In genomic region chr2:240585101-240585500, GRCh38 we compare ENCODE assay signal across 8 cellular contexts. TPM values are rescaled to one million over a fixed set of nuclear protein-coding genes. Genes with fewer than 3 reads are reported as not detected.
DNase-seq lines count a peak whose midpoint lies in the region; ATAC-seq lines count a peak whose summit lies in the region.

No MANE protein-coding gene starts in this region.

- peak overlapping the region; percentile 69 to 96 for H3K27ac Mint-ChIP-seq in activated naive CD4-positive, alpha-beta T cell treated with anti-CD3 and anti-CD28 coated beads, Interleukin-2, amount 50 U/mL, for 72 hours

- H3K9me3 Mint-ChIP-seq in activated naive CD4-positive, alpha-beta T cell treated with anti-CD3 and anti-CD28 coated beads, Interleukin-2, amount 50 U/mL, for 72 hours, result no peaks in the 10 kb centered on the region

- in situ Hi-C loops in ACHN (cut with HindIII; ENCODE audit: low pct_ligation_motif_present, low pct_unique_long_range_greater_than_20kb, low sequenced_read_pairs), result no loop called here

- peak; percentile 12 for ATAC-seq in HG03103 (IDR thresholded peaks at IDR 0.05; ENCODE audit: low read depth, unreplicated experiment)
- ATAC-seq in activated naive CD4-positive, alpha-beta T cell treated with anti-CD3 and anti-CD28 coated beads, Interleukin-2, amount 50 U/mL, for 72 hours, result no peak

- H3K36me3 Mint-ChIP-seq in activated naive CD4-positive, alpha-beta T cell treated with anti-CD3 and anti-CD28 coated beads, Interleukin-2, amount 50 U/mL, for 72 hours, result peaks cover 6 to 8% of the 10 kb centered on the region in 2 donors

- DNase-seq in NCI-H2171 (lab: John Stamatoyannopoulos, UW) (peak; percentile 23), NCI-H2171 treated with DMSO at 0.1 percent for 48 hours (lab: John Stamatoyannopoulos, UW) (no peak), kidney tubule cell (ENCODE audit: low spot score) (peak; percentile 65), ACHN (no peak), DMS153 (lab: John Stamatoyannopoulos, UW) (no peak), NCI-H446 treated with DMSO at 0.1 percent for 48 hours (lab: John Stamatoyannopoulos, UW) (no peak)
- DNase-seq in activated naive CD4-positive, alpha-beta T cell treated with anti-CD3 and anti-CD28 coated beads, Interleukin-2, amount 50 U/mL, for 72 hours (ENCODE audit: low spot score in 2 of 2), result no peak

RNA-seq across cellular contexts. Expression of gene CAPN10, which starts 1.4 kb away (rescaled TPM):
- total RNA-seq in activated naive CD4-positive, alpha-beta T cell treated with anti-CD3 and anti-CD28 coated beads, Interleukin-2, amount 50 U/mL, for 72 hours, result 10 to 100 TPM; 28.9 to 39.0 TPM

RNA-seq across cellular contexts. Expression of gene RNPEPL1, which starts 16.8 kb away (rescaled TPM):
- 10 to 100 TPM; 22.6 to 51.2 TPM for total RNA-seq in activated naive CD4-positive, alpha-beta T cell treated with anti-CD3 and anti-CD28 coated beads, Interleukin-2, amount 50 U/mL, for 72 hours

RNA-seq across cellular contexts. Expression of gene DUSP28, which starts 24.9 kb away (rescaled TPM):
- 1 to 10 TPM; 3.8 to 5.4 TPM for total RNA-seq in activated naive CD4-positive, alpha-beta T cell treated with anti-CD3 and anti-CD28 coated beads, Interleukin-2, amount 50 U/mL, for 72 hours

RNA-seq across cellular contexts. Expression of gene ANKMY1, which starts 27.3 kb away (rescaled TPM):
- 10 to 100 TPM; 15.4 to 22.1 TPM for total RNA-seq in activated naive CD4-positive, alpha-beta T cell treated with anti-CD3 and anti-CD28 coated beads, Interleukin-2, amount 50 U/mL, for 72 hours

RNA-seq across cellular contexts. Expression of gene GPR35, which starts 40.2 kb away (rescaled TPM):
- 1 to 10 TPM; 1.5 to 7.9 TPM for total RNA-seq in activated naive CD4-positive, alpha-beta T cell treated with anti-CD3 and anti-CD28 coated beads, Interleukin-2, amount 50 U/mL, for 72 hours

Comparison
In these comparisons a context has a peak if more than half of its experiments do, and no peak if none do; other contexts are left out.
1. DNase-seq: peak in NCI-H2171 (single experiment) and kidney tubule cell (single experiment); none in NCI-H2171 treated with DMSO at 0.1 percent for 48 hours (single experiment), activated naive CD4-positive, alpha-beta T cell treated with anti-CD3 and anti-CD28 coated beads, Interleukin-2, amount 50 U/mL, for 72 hours (0 of 2), ACHN (single experiment), DMS153 (single experiment) and NCI-H446 treated with DMSO at 0.1 percent for 48 hours (single experiment).